In the genomic region with DNA sequence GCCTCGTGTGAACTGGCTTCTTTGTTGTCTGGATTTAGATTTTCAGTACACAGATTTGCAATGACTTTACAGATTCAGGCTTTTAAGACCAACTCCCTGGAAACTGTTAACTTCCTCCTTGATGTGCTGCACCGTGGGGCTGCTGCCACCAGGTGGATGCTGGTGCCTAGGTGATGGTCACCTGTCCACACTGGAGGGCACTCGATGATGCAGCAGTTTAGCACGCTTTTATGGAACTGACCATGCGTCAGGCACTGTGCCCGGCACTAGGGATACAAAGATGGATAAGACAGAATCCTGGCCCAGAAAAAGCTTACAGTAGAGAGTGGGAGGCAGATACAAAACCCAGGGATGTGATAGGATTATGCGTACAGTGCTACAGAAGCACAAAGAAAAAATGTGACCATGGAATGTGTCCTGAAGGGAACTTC, we compare ENCODE assay signal across 9 cellular contexts.
DNase-seq lines count a peak whose midpoint lies in the region; ATAC-seq and TF ChIP-seq lines count a peak whose summit lies in the region.
"Had no signal": no experiment of that assay in that cellular context is flagged by ENCODE, and none has a peak within 500 bp of the region (broad histone marks: within the 10 kb centered on the region; RNA-seq: fewer than 3 reads in every experiment).

No MANE protein-coding gene starts in this region.

- CTCF ChIA-PET in activated naive CD4-positive, alpha-beta T cell treated with anti-CD3 and anti-CD28 coated beads, Interleukin-2, amount 10 ng/mL, durations not matched to agents 7 days and 5 days (lab: Charles Lee): interaction anchor here (1.0 kb wide), 1 partner anchor 11 kb away, joined by 3 read pairs; no protein-coding TSS in a partner anchor
- CTCF ChIA-PET in naive thymus-derived CD4-positive, alpha-beta T cell (lab: Charles Lee): no interaction called here

- ATAC-seq in GM18502 (IDR thresholded peaks at IDR 0.05; ENCODE audit: poor library complexity, unreplicated experiment) (peak; percentile 68), HG03565 (IDR thresholded peaks at IDR 0.05; ENCODE audit: unreplicated experiment) (peak; percentile 72), HG02763 (IDR thresholded peaks at IDR 0.05; ENCODE audit: unreplicated experiment) (no peak)
- peak; percentile 36 for ATAC-seq in naive thymus-derived CD4-positive, alpha-beta T cell

- no peaks in the 10 kb centered on the region for H3K4me1 Mint-ChIP-seq in activated naive CD4-positive, alpha-beta T cell treated with anti-CD3 and anti-CD28 coated beads, Interleukin-2, amount 10 ng/mL, durations not matched to agents 7 days and 5 days
- H3K4me1 Mint-ChIP-seq in naive thymus-derived CD4-positive, alpha-beta T cell: no peaks in the 10 kb centered on the region

- no peak overlapping the region for H3K27ac ChIP-seq in naive thymus-derived CD4-positive, alpha-beta T cell (ENCODE audit: low read depth, low read length)
- H3K27ac ChIP-seq in SJCRH30 (no peak overlapping the region), smooth muscle cell (ENCODE audit: low read depth) (no peak overlapping the region)

- POLR2A ChIA-PET in naive thymus-derived CD4-positive, alpha-beta T cell (lab: Charles Lee): no interaction called here

- H3F3A ChIP-seq in smooth muscle cell (ENCODE audit: low read depth): no peaks in the 10 kb centered on the region

- no peaks in the 10 kb centered on the region for H3K36me3 Mint-ChIP-seq in activated naive CD4-positive, alpha-beta T cell treated with anti-CD3 and anti-CD28 coated beads, Interleukin-2, amount 10 ng/mL, durations not matched to agents 7 days and 5 days
- H3K36me3 Mint-ChIP-seq in naive thymus-derived CD4-positive, alpha-beta T cell: no peaks in the 10 kb centered on the region

- H3K9ac ChIP-seq in smooth muscle cell (ENCODE audit: low read depth): no peak overlapping the region

- H3K27me3 ChIP-seq in naive thymus-derived CD4-positive, alpha-beta T cell (ENCODE audit: control insufficient read depth in 2 of 2, insufficient read depth in 2 of 2, low read length in 2 of 2): no peaks in the 10 kb centered on the region
- H3K27me3 ChIP-seq in SJCRH30 (no peaks in the 10 kb centered on the region), smooth muscle cell (ENCODE audit: low read depth) (no peaks in the 10 kb centered on the region)

- H2AFZ ChIP-seq in smooth muscle cell (ENCODE audit: low read depth): no peak overlapping the region

- intact Hi-C loops in naive thymus-derived CD4-positive, alpha-beta T cell (cut with micrococcal nuclease): loop anchor here in 1 of 2 donors (1.0 kb wide), 1 partner anchor 172 kb away; no protein-coding TSS in a partner anchor

- no peak overlapping the region for H3K4me3 Mint-ChIP-seq in activated naive CD4-positive, alpha-beta T cell treated with anti-CD3 and anti-CD28 coated beads, Interleukin-2, amount 10 ng/mL, durations not matched to agents 7 days and 5 days
- no peak overlapping the region for H3K4me3 Mint-ChIP-seq in naive thymus-derived CD4-positive, alpha-beta T cell
- H3K4me3 Mint-ChIP-seq: stimulated activated naive CD8-positive, alpha-beta T cell treated with anti-CD3 and anti-CD28 coated beads, Interleukin-15, Interleukin-2, amounts not matched to agents 100 ng/mL and 50 ng/mL, for 24 hours had no signal

- H3K27ac Mint-ChIP-seq in activated naive CD4-positive, alpha-beta T cell treated with anti-CD3 and anti-CD28 coated beads, Interleukin-2, amount 10 ng/mL, durations not matched to agents 7 days and 5 days: no peak overlapping the region
- H3K27ac Mint-ChIP-seq in naive thymus-derived CD4-positive, alpha-beta T cell: no peak overlapping the region
- H3K27ac Mint-ChIP-seq: stimulated activated naive CD8-positive, alpha-beta T cell treated with anti-CD3 and anti-CD28 coated beads, Interleukin-15, Interleukin-2, amounts not matched to agents 100 ng/mL and 50 ng/mL, for 24 hours had no signal

- no peak overlapping the region for H3K4me3 ChIP-seq in naive thymus-derived CD4-positive, alpha-beta T cell (ENCODE audit: low read length)
- H3K4me3 ChIP-seq in SJCRH30 (no peak overlapping the region), smooth muscle cell (no peak overlapping the region)

- H3K36me3 ChIP-seq in naive thymus-derived CD4-positive, alpha-beta T cell (ENCODE audit: control insufficient read depth in 2 of 3, insufficient read depth in 3 of 3, low read length in 3 of 3): no peaks in the 10 kb centered on the region
- H3K36me3 ChIP-seq in SJCRH30 (no peaks in the 10 kb centered on the region; the same call in 1 of the 2 replicates), smooth muscle cell (ENCODE audit: low read depth) (no peaks in the 10 kb centered on the region)

- WGBS in smooth muscle cell (ENCODE audit: low lambda C conversion rate): 78% methylated on average over 7 of the region's 7 CpGs

- no peaks in the 10 kb centered on the region for H3K9me3 ChIP-seq in naive thymus-derived CD4-positive, alpha-beta T cell (ENCODE audit: control insufficient read depth in 2 of 3, low read length in 3 of 3)
- H3K9me3 ChIP-seq in SJCRH30 (replicated peaks) (no peaks in the 10 kb centered on the region), smooth muscle cell (replicated peaks; ENCODE audit: low read depth) (no peaks in the 10 kb centered on the region)

- peak; percentile 43 for DNase-seq in activated naive CD4-positive, alpha-beta T cell treated with anti-CD3 and anti-CD28 coated beads, Interleukin-2, amount 10 ng/mL, durations not matched to agents 7 days and 5 days
- DNase-seq in naive thymus-derived CD4-positive, alpha-beta T cell: peak in 1 of 9 donors; percentile 3
- DNase-seq in SJCRH30 (no peak), activated gamma-delta T cell treated with Interleukin-2 at 50 U/mL for 16 hours (no peak), smooth muscle cell (lab: John Stamatoyannopoulos, UW; ENCODE audit: unreplicated experiment) (no peak)

- no peak overlapping the region for H3K4me2 ChIP-seq in smooth muscle cell

- H3K27me3 Mint-ChIP-seq in activated naive CD4-positive, alpha-beta T cell treated with anti-CD3 and anti-CD28 coated beads, Interleukin-2, amount 10 ng/mL, durations not matched to agents 7 days and 5 days: peaks cover 4% of the 10 kb centered on the region
- H3K27me3 Mint-ChIP-seq in naive thymus-derived CD4-positive, alpha-beta T cell: peaks cover 5 to 13% (median 7%) of the 10 kb centered on the region in 5 donors

- H3K4me1 ChIP-seq in naive thymus-derived CD4-positive, alpha-beta T cell (ENCODE audit: control insufficient read depth in 2 of 2, insufficient read depth in 2 of 2, low read length in 2 of 2): no peaks in the 10 kb centered on the region
- H3K4me1 ChIP-seq in SJCRH30: peaks cover 12% of the 10 kb centered on the region
- H3K4me1 ChIP-seq in smooth muscle cell (ENCODE audit: low read depth): no peaks in the 10 kb centered on the region

- TF ChIP-seq CTCF in smooth muscle cell (IDR thresholded peaks at IDR 0.05; ENCODE audit: borderline replicate concordance, insufficient read depth, poor library complexity, severe bottlenecking): no peak

- H3K79me2 ChIP-seq in smooth muscle cell (ENCODE audit: low read depth): peaks cover 5% of the 10 kb centered on the region

- H4K20me1 ChIP-seq in smooth muscle cell (ENCODE audit: low read depth): no peaks in the 10 kb centered on the region

- H3K9me3 Mint-ChIP-seq in activated naive CD4-positive, alpha-beta T cell treated with anti-CD3 and anti-CD28 coated beads, Interleukin-2, amount 10 ng/mL, durations not matched to agents 7 days and 5 days: no peaks in the 10 kb centered on the region
- no peaks in the 10 kb centered on the region for H3K9me3 Mint-ChIP-seq in naive thymus-derived CD4-positive, alpha-beta T cell
- H3K9me3 Mint-ChIP-seq: stimulated activated naive CD8-positive, alpha-beta T cell treated with anti-CD3 and anti-CD28 coated beads, Interleukin-15, Interleukin-2, amounts not matched to agents 100 ng/mL and 50 ng/mL, for 24 hours had no signal
